23 cellular contexts compared by ENCODE assay signal in the genomic region with DNA sequence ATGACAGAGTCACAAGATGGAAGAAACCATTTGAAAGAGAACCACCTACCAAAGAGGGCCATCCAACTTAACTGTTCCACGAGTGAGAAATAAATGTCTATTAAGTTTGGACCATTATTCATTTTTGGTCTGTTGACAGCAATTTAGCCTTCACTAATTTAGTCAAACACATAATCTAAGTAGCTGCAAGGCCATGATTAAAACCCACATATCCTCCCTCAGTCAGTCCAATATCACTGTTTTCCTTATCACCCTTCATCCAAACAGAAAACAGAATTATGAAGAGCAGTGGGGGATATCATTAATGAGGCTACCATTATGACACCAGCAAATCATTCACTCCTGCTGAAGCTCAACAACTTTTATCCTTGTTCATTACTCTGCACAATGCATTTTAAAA.
"Had no signal": no experiment of that assay in that cellular context is flagged by ENCODE, and none has a peak within 500 bp of the region (broad histone marks: within the 10 kb centered on the region; RNA-seq: fewer than 3 reads in every experiment).

No MANE protein-coding gene starts in this region.

- H3K9me3 Mint-ChIP-seq: activated naive CD4-positive, alpha-beta T cell treated with anti-CD3 and anti-CD28 coated beads, Interleukin-2, amount 10 ng/mL, durations not matched to agents 7 days and 5 days; activated T-helper 1 cell treated with anti-CD3 and anti-CD28 coated beads, Interleukin-12 subunit alpha, Interleukin-12 subunit beta, Interleukin-2, Interleukin-4 antibody, amounts not matched to agents 30 ng/mL and 10 ng/mL and 1 ng/mL, durations not matched to agents 14 hours and 24 hours and 36 hours; dendritic cell treated with granulocyte-macrophage colony-stimulating factor and Interleukin-4, amounts not matched to agents 40 ng/mL and 50 ng/mL, for 4 days; natural killer cell treated with Interleukin-12 subunit alpha and Interleukin-12 subunit beta and Interleukin-15 and Interleukin-18, amount 100 ng/mL, for 72 hours had no signal

- H3K36me3 Mint-ChIP-seq: natural killer cell treated with Interleukin-12 subunit alpha and Interleukin-12 subunit beta and Interleukin-15 and Interleukin-18, amount 100 ng/mL, for 72 hours had no signal

- ATAC-seq: left lung; lower lobe of right lung; natural killer cell treated with Interleukin-12 subunit alpha and Interleukin-12 subunit beta and Interleukin-15 and Interleukin-18, amount 100 ng/mL, for 72 hours; right lobe of liver had no signal

- DNase-seq: activated CD4-positive, alpha-beta T cell treated with anti-CD3 and anti-CD28 coated beads for 4 hours; activated CD4-positive, alpha-beta T cell treated with anti-CD3 and anti-CD28 coated beads, Interleukin-2, amount 50 U/mL, for 4 hours; activated effector memory CD4-positive, alpha-beta T cell treated with anti-CD3 and anti-CD28 coated beads, Interleukin-2, amount 50 U/mL, for 16 hours; activated naive CD4-positive, alpha-beta T cell treated with anti-CD3 and anti-CD28 coated beads, Interleukin-2, amount 10 ng/mL, durations not matched to agents 7 days and 5 days; activated T-cell treated with anti-CD3 and anti-CD28 coated beads for 4 hours; central memory CD4-positive, alpha-beta T cell; esophagus squamous epithelium; foreskin melanocyte; kidney glomerular epithelial cell; left lung; lower lobe of right lung; mesenchymal stem cell; right lobe of liver; stimulated activated CD4-positive, alpha-beta T cell treated with anti-CD3 and anti-CD28 coated beads, Interleukin-2, amount 100 ng/mL, for 48 hours; stimulated activated naive CD4-positive, alpha-beta T cell treated with Interleukin-2 at 50 U/mL for 16 hours; T-helper 1 cell; T1000; testis; transverse colon had no signal

- H3K9me3 ChIP-seq: breast epithelium, esophagus squamous epithelium, left lung, lower lobe of right lung, right lobe of liver, testis, transverse colon had no signal

- H3K4me3 Mint-ChIP-seq: activated naive CD4-positive, alpha-beta T cell treated with anti-CD3 and anti-CD28 coated beads, Interleukin-2, amount 10 ng/mL, durations not matched to agents 7 days and 5 days; activated T-helper 1 cell treated with anti-CD3 and anti-CD28 coated beads, Interleukin-12 subunit alpha, Interleukin-12 subunit beta, Interleukin-2, Interleukin-4 antibody, amounts not matched to agents 30 ng/mL and 10 ng/mL and 1 ng/mL, durations not matched to agents 14 hours and 24 hours and 36 hours; dendritic cell treated with granulocyte-macrophage colony-stimulating factor and Interleukin-4, amounts not matched to agents 40 ng/mL and 50 ng/mL, for 4 days; natural killer cell treated with Interleukin-12 subunit alpha and Interleukin-12 subunit beta and Interleukin-15 and Interleukin-18, amount 100 ng/mL, for 72 hours had no signal

- H3K27ac Mint-ChIP-seq: activated naive CD4-positive, alpha-beta T cell treated with anti-CD3 and anti-CD28 coated beads, Interleukin-2, amount 10 ng/mL, durations not matched to agents 7 days and 5 days; activated T-helper 1 cell treated with anti-CD3 and anti-CD28 coated beads, Interleukin-12 subunit alpha, Interleukin-12 subunit beta, Interleukin-2, Interleukin-4 antibody, amounts not matched to agents 30 ng/mL and 10 ng/mL and 1 ng/mL, durations not matched to agents 14 hours and 24 hours and 36 hours; dendritic cell treated with granulocyte-macrophage colony-stimulating factor and Interleukin-4, amounts not matched to agents 40 ng/mL and 50 ng/mL, for 4 days; natural killer cell treated with Interleukin-12 subunit alpha and Interleukin-12 subunit beta and Interleukin-15 and Interleukin-18, amount 100 ng/mL, for 72 hours had no signal

- H3K27me3 Mint-ChIP-seq: activated naive CD4-positive, alpha-beta T cell treated with anti-CD3 and anti-CD28 coated beads, Interleukin-2, amount 10 ng/mL, durations not matched to agents 7 days and 5 days; dendritic cell treated with granulocyte-macrophage colony-stimulating factor and Interleukin-4, amounts not matched to agents 40 ng/mL and 50 ng/mL, for 4 days; natural killer cell treated with Interleukin-12 subunit alpha and Interleukin-12 subunit beta and Interleukin-15 and Interleukin-18, amount 100 ng/mL, for 72 hours had no signal

- H3K4me3 ChIP-seq: breast epithelium, esophagus squamous epithelium, left lung, lower lobe of right lung, right lobe of liver, testis, transverse colon had no signal

- H3K27ac ChIP-seq: breast epithelium, esophagus squamous epithelium, left lung, lower lobe of right lung, right lobe of liver, testis, transverse colon had no signal

- H3K4me1 ChIP-seq: breast epithelium, right lobe of liver, testis had no signal

- H3K36me3 ChIP-seq: breast epithelium, left lung, lower lobe of right lung, right lobe of liver, transverse colon had no signal

- H3K27me3 ChIP-seq: breast epithelium, esophagus squamous epithelium, left lung, right lobe of liver, testis, transverse colon had no signal
